23 cellular contexts compared by ENCODE assay signal in the genomic region with DNA sequence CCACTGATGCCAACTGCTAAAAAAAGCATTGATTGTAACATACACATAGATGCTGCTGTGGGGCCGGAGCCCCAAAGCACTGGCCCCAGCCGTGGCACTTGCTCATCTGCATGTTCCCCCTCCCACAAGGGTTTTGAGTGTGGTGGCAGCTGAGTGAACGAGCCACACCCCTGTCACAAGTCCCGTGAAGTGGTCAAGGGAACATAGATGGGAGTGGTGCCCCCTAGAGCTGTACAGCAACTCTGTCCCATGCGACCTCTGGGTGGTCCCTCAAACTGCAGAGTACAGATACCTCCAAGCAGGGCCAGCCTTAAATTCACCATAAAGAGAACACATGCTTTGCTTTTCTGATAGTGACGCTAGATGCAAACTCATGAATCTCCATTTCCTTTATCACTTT.
"Had no signal": no experiment of that assay in that cellular context is flagged by ENCODE, and none has a peak within 500 bp of the region (broad histone marks: within the 10 kb centered on the region; RNA-seq: fewer than 3 reads in every experiment).

No MANE protein-coding gene starts in this region.

- ATAC-seq: activated CD8-positive, alpha-beta memory T cell treated with anti-CD3 and anti-CD28 coated beads, Interleukin-2, amount 10 ng/mL, durations not matched to agents 7 days and 5 days had no signal

- H3K4me3 Mint-ChIP-seq: activated B cell treated with CpG ODN at 0.5 μM for 24 hours; activated CD4-positive, alpha-beta T cell treated with anti-CD3 and anti-CD28 coated beads, Interleukin-2, amount 10 ng/mL, durations not matched to agents 24 days and 14 days; activated CD8-positive, alpha-beta memory T cell treated with anti-CD3 and anti-CD28 coated beads, Interleukin-2, amount 10 ng/mL, durations not matched to agents 7 days and 5 days; activated naive CD8-positive, alpha-beta T cell; activated T-cell treated with anti-CD3 and anti-CD28 coated beads, Interleukin-2, amount 50 U/mL, for 24 hours; activated T-helper 1 cell treated with anti-CD3 and anti-CD28 coated beads, Interleukin-12 subunit alpha, Interleukin-12 subunit beta, Interleukin-2, Interleukin-4 antibody, amounts not matched to agents 30 ng/mL and 10 ng/mL and 1 ng/mL, durations not matched to agents 14 hours and 24 hours and 36 hours; T-helper 1 cell treated with Interleukin-12 subunit alpha and Interleukin-12 subunit beta and Interleukin-4 antibody, amounts not matched to agents 30 μg/mL and 1 μg/mL, for 36 hours had no signal

- H3K4me1 ChIP-seq: Peyer's patch had no signal

- H3K27ac Mint-ChIP-seq: activated B cell treated with CpG ODN at 0.5 μM for 24 hours; activated CD4-positive, alpha-beta T cell treated with anti-CD3 and anti-CD28 coated beads, Interleukin-2, amount 10 ng/mL, durations not matched to agents 24 days and 14 days; activated CD8-positive, alpha-beta memory T cell treated with anti-CD3 and anti-CD28 coated beads, Interleukin-2, amount 10 ng/mL, durations not matched to agents 7 days and 5 days; activated naive CD8-positive, alpha-beta T cell; activated T-cell treated with anti-CD3 and anti-CD28 coated beads, Interleukin-2, amount 50 U/mL, for 24 hours; activated T-helper 1 cell treated with anti-CD3 and anti-CD28 coated beads, Interleukin-12 subunit alpha, Interleukin-12 subunit beta, Interleukin-2, Interleukin-4 antibody, amounts not matched to agents 30 ng/mL and 10 ng/mL and 1 ng/mL, durations not matched to agents 14 hours and 24 hours and 36 hours; T-helper 1 cell treated with Interleukin-12 subunit alpha and Interleukin-12 subunit beta and Interleukin-4 antibody, amounts not matched to agents 30 μg/mL and 1 μg/mL, for 36 hours had no signal

- H3K27ac ChIP-seq: brain microvascular endothelial cell, cardiac muscle cell, Peyer's patch, RWPE1 had no signal

- H3K9me3 ChIP-seq: Peyer's patch had no signal

- H3K27me3 ChIP-seq: brain microvascular endothelial cell, cardiac muscle cell, Peyer's patch had no signal

- H3K36me3 Mint-ChIP-seq: activated CD8-positive, alpha-beta memory T cell treated with anti-CD3 and anti-CD28 coated beads, Interleukin-2, amount 10 ng/mL, durations not matched to agents 7 days and 5 days; activated naive CD8-positive, alpha-beta T cell had no signal

- H3K4me1 Mint-ChIP-seq: activated B cell treated with CpG ODN at 0.5 μM for 24 hours; activated CD4-positive, alpha-beta T cell treated with anti-CD3 and anti-CD28 coated beads, Interleukin-2, amount 10 ng/mL, durations not matched to agents 24 days and 14 days; activated CD8-positive, alpha-beta memory T cell treated with anti-CD3 and anti-CD28 coated beads, Interleukin-2, amount 10 ng/mL, durations not matched to agents 7 days and 5 days had no signal

- DNase-seq: activated B cell treated with CpG ODN at 0.5 μM for 24 hours; activated CD4-positive, alpha-beta T cell treated with anti-CD3 and anti-CD28 coated beads for 1 hour; activated CD4-positive, alpha-beta T cell treated with anti-CD3 and anti-CD28 coated beads, Interleukin-2, amount 10 ng/mL, durations not matched to agents 24 days and 14 days; activated CD4-positive, alpha-beta T cell treated with anti-CD3 and anti-CD28 coated beads, Interleukin-2, amount 50 U/mL, for 48 hours; activated CD8-positive, alpha-beta memory T cell treated with anti-CD3 and anti-CD28 coated beads, Interleukin-2, amount 10 ng/mL, durations not matched to agents 7 days and 5 days; activated effector memory CD4-positive, alpha-beta T cell treated with Interleukin-2 at 50 U/mL for 16 hours; activated naive CD4-positive, alpha-beta T cell treated with Interleukin-2 at 50 U/mL for 16 hours; activated T-cell treated with anti-CD3 and anti-CD28 coated beads, Interleukin-2, amount 50 U/mL, for 24 hours; brain microvascular endothelial cell; cerebellar nuclear complex; NCI-H1930; NCI-H2107; NCI-H2171 treated with DMSO at 0.1 percent for 48 hours; NCI-H226; NCI-H510A; NCI-H82; Peyer's patch; SHP77 treated with DMSO at 0.1 percent for 48 hours had no signal

- H3K4me3 ChIP-seq: cardiac muscle cell, Peyer's patch had no signal

- H3K36me3 ChIP-seq: brain microvascular endothelial cell, cardiac muscle cell, Peyer's patch had no signal

- H3K9me3 Mint-ChIP-seq: activated B cell treated with CpG ODN at 0.5 μM for 24 hours; activated CD4-positive, alpha-beta T cell treated with anti-CD3 and anti-CD28 coated beads, Interleukin-2, amount 10 ng/mL, durations not matched to agents 24 days and 14 days; activated T-cell treated with anti-CD3 and anti-CD28 coated beads, Interleukin-2, amount 50 U/mL, for 24 hours; activated T-helper 1 cell treated with anti-CD3 and anti-CD28 coated beads, Interleukin-12 subunit alpha, Interleukin-12 subunit beta, Interleukin-2, Interleukin-4 antibody, amounts not matched to agents 30 ng/mL and 10 ng/mL and 1 ng/mL, durations not matched to agents 14 hours and 24 hours and 36 hours; T-helper 1 cell treated with Interleukin-12 subunit alpha and Interleukin-12 subunit beta and Interleukin-4 antibody, amounts not matched to agents 30 μg/mL and 1 μg/mL, for 36 hours had no signal

- H3K27me3 Mint-ChIP-seq: activated B cell treated with CpG ODN at 0.5 μM for 24 hours; activated CD4-positive, alpha-beta T cell treated with anti-CD3 and anti-CD28 coated beads, Interleukin-2, amount 10 ng/mL, durations not matched to agents 24 days and 14 days; activated CD8-positive, alpha-beta memory T cell treated with anti-CD3 and anti-CD28 coated beads, Interleukin-2, amount 10 ng/mL, durations not matched to agents 7 days and 5 days; activated naive CD8-positive, alpha-beta T cell had no signal
